Comparison of ENCODE assay signal across 26 cellular contexts in genomic region chr1:65698590-65698989, GRCh38.
"Had no signal": no experiment of that assay in that cellular context is flagged by ENCODE, and none has a peak within 500 bp of the region (broad histone marks: within the 10 kb centered on the region; RNA-seq: fewer than 3 reads in every experiment).

No MANE protein-coding gene starts in this region.

- H3K4me1 ChIP-seq: colonic mucosa, esophagus muscularis mucosa, gastrocnemius medialis, heart right ventricle, left lung, lower lobe of right lung had no signal

- H3K27me3 ChIP-seq: colonic mucosa, gastrocnemius medialis, left lung had no signal

- ATAC-seq: effector memory CD8-positive, alpha-beta T cell; gastrocnemius medialis; heart right ventricle; left cardiac atrium; left lung; left ventricle myocardium superior; lower lobe of right lung; mucosa of descending colon; naive thymus-derived CD8-positive, alpha-beta T cell had no signal

- FAIRE-seq: endometrium, endothelial cell of umbilical vein, islet of Langerhans, keratinocyte had no signal

- H3K4me1 Mint-ChIP-seq: naive B cell; naive thymus-derived CD8-positive, alpha-beta T cell had no signal

- H3K27me3 Mint-ChIP-seq: dendritic cell treated with granulocyte-macrophage colony-stimulating factor and Interleukin-4, amounts not matched to agents 40 ng/mL and 50 ng/mL, for 4 days had no signal

- H3K4me3 Mint-ChIP-seq: dendritic cell treated with granulocyte-macrophage colony-stimulating factor and Interleukin-4, amounts not matched to agents 40 ng/mL and 50 ng/mL, for 4 days; effector memory CD8-positive, alpha-beta T cell; endodermal cell; mesothelial cell of epicardium; naive B cell; naive thymus-derived CD8-positive, alpha-beta T cell had no signal

- DNase-seq: colonic mucosa; cortex of kidney; effector CD8-positive, alpha-beta T cell; effector memory CD8-positive, alpha-beta T cell; endodermal cell; foreskin melanocyte; gastrocnemius medialis; glutamatergic neuron; head of caudate nucleus; heart right ventricle; hippocampal formation; left cardiac atrium; left lung; left ventricle myocardium superior; lower lobe of right lung; mesenchymal stem cell; mucosa of descending colon; naive B cell; naive thymus-derived CD8-positive, alpha-beta T cell had no signal

- H3K36me3 ChIP-seq: colonic mucosa, esophagus muscularis mucosa, gastrocnemius medialis, heart right ventricle, left lung, lower lobe of right lung had no signal

- H3K27ac ChIP-seq: colonic mucosa, esophagus muscularis mucosa, gastrocnemius medialis, heart right ventricle, left lung, lower lobe of right lung had no signal

- H3K4me3 ChIP-seq: colonic mucosa, esophagus muscularis mucosa, gastrocnemius medialis, heart right ventricle, left lung, lower lobe of right lung, mucosa of descending colon had no signal

- H3K9me3 ChIP-seq: colonic mucosa, esophagus muscularis mucosa, gastrocnemius medialis, heart right ventricle, left lung, lower lobe of right lung, mucosa of descending colon had no signal

- H3K27ac Mint-ChIP-seq: dendritic cell treated with granulocyte-macrophage colony-stimulating factor and Interleukin-4, amounts not matched to agents 40 ng/mL and 50 ng/mL, for 4 days; effector memory CD8-positive, alpha-beta T cell; endodermal cell; mesothelial cell of epicardium; naive B cell; naive thymus-derived CD8-positive, alpha-beta T cell had no signal

- H3K36me3 Mint-ChIP-seq: mesothelial cell of epicardium; naive B cell; naive thymus-derived CD8-positive, alpha-beta T cell had no signal

- H3K9me3 Mint-ChIP-seq: dendritic cell treated with granulocyte-macrophage colony-stimulating factor and Interleukin-4, amounts not matched to agents 40 ng/mL and 50 ng/mL, for 4 days; effector memory CD8-positive, alpha-beta T cell; endodermal cell; mesothelial cell of epicardium; naive B cell; naive thymus-derived CD8-positive, alpha-beta T cell had no signal
